12 cellular contexts compared by ENCODE assay signal in genomic region chr4:184756399-184756798, GRCh38. TPM values are rescaled to one million over a fixed set of nuclear protein-coding genes. Genes with fewer than 3 reads are reported as not detected.
A peak's percentile ranks its signal among the peaks of the same experiment; 100 is the strongest.
DNase-seq lines count a peak whose midpoint lies in the region; ATAC-seq lines count a peak whose summit lies in the region.
"Had no signal": no experiment of that assay in that cellular context is flagged by ENCODE, and none has a peak within 500 bp of the region (broad histone marks: within the 10 kb centered on the region; RNA-seq: fewer than 3 reads in every experiment).

No MANE protein-coding gene starts in this region.

- ATAC-seq in Right ventricle myocardium superior (ENCODE audit: poor library complexity) (peak; percentile 79), GM21447 (IDR thresholded peaks at IDR 0.05; ENCODE audit: unreplicated experiment) (no peak), HG03108 (IDR thresholded peaks at IDR 0.05; ENCODE audit: unreplicated experiment) (no peak)
- ATAC-seq: activated naive CD8-positive, alpha-beta T cell treated with anti-CD3 and anti-CD28 coated beads, Interleukin-2, amount 50 U/mL, for 24 hours had no signal

- peak overlapping the region; percentile 25 for H3K27ac ChIP-seq in adipose tissue (ENCODE audit: low read depth, low read length)

- intact Hi-C loops in Right ventricle myocardium superior (cut with DNase I): no loop called here

- peak; percentile 41 for DNase-seq in EH (ENCODE audit: low read depth)
- DNase-seq in Right ventricle myocardium superior: no peak
- DNase-seq in renal cortical epithelial cell (ENCODE audit: low read depth): peak; percentile 40
- no peak for DNase-seq in ecto neural progenitor cell (ENCODE audit: low spot score)
- no peak for DNase-seq in GF-D8 (lab: John Stamatoyannopoulos, UW)
- DNase-seq: activated naive CD8-positive, alpha-beta T cell treated with anti-CD3 and anti-CD28 coated beads, Interleukin-2, amount 50 U/mL, for 24 hours; effector CD4-positive, alpha-beta T cell; head of caudate nucleus; NCI-H2227 treated with DMSO at 0.1 percent for 48 hours had no signal

- 40 to 85% (median 58%) methylated on average over 6 of the region's 6 CpGs for WGBS in adipose tissue, 3 donors

RNA-seq across cellular contexts. Expression of gene CENPU, which starts 22.5 kb away (rescaled TPM):
- 1 to 10 TPM in 2 of 3 donors, under 1 TPM in 1; 0.72 to 1.5 (median 1.3) TPM for polyA plus RNA-seq in adipose tissue
- total RNA-seq in Right ventricle myocardium superior: 1.7 TPM
- total RNA-seq in renal cortical epithelial cell: 2.9 and 17.5 TPM in 2 replicates

Comparison
In these comparisons a context has a peak if more than half of its experiments do, and no peak if none do; other contexts are left out.
1. DNase-seq: peak in EH (single experiment) and renal cortical epithelial cell (single experiment); none in Right ventricle myocardium superior (single experiment), ecto neural progenitor cell (single experiment) and GF-D8 (single experiment).